1 cellular context compared by ENCODE assay signal in the genomic region with DNA sequence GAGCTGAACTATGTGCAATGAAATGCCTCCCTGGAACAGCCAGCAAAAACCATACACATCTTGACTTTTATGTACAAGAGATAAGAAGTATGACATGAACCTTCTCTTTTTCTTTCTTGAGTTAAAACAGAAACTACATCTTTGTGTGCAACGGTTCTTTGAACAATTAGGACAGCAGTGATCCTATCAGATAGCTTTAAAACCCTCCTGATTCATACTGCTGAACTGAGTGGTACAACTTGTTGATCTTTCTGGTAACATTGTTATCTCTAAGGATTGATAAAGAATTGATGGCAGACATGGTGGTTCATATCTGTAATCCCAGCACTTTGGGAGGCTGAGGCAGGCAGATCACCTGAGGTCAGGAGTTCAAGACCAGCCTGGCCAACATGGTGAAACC.
TF ChIP-seq lines count a peak whose summit lies in the region.

No MANE protein-coding gene starts in this region.

TF ChIP-seq in HepG2, 621 proteins besides CTCF, POLR2A, EP300 and RAD21:
- TF ChIP-seq PHF21A (CRISPR knock-in tag; IDR thresholded peaks at IDR 0.05) (no peak), MAF1 (CRISPR knock-in tag; IDR thresholded peaks at IDR 0.05; ENCODE audit: borderline replicate concordance) (no peak), ZNF720 (CRISPR knock-in tag; IDR thresholded peaks at IDR 0.05) (no peak), BRCA1 (CRISPR knock-in tag; IDR thresholded peaks at IDR 0.05) (no peak), HOXA5 (CRISPR knock-in tag; IDR thresholded peaks at IDR 0.05) (no peak), CAMTA2 (CRISPR knock-in tag; IDR thresholded peaks at IDR 0.05; ENCODE audit: borderline replicate concordance) (no peak), DBP (CRISPR knock-in tag; IDR thresholded peaks at IDR 0.05; ENCODE audit: not compliant biosample characterization) (no peak), THYN1 (CRISPR knock-in tag; IDR thresholded peaks at IDR 0.05; ENCODE audit: borderline replicate concordance, low read depth) (no peak), NR2C2 (CRISPR knock-in tag; IDR thresholded peaks at IDR 0.05; ENCODE audit: borderline replicate concordance) (no peak), UBTF (CRISPR knock-in tag; IDR thresholded peaks at IDR 0.05) (no peak)
- TF ChIP-seq, protein P1, sequence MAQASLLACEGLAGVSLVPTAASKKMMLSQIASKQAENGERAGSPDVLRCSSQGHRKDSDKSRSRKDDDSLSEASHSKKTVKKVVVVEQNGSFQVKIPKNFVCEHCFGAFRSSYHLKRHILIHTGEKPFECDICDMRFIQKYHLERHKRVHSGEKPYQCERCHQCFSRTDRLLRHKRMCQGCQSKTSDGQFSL (CRISPR knock-in tag; IDR thresholded peaks at IDR 0.05) = no peak
